14 cellular contexts compared by ENCODE assay signal in the genomic region with DNA sequence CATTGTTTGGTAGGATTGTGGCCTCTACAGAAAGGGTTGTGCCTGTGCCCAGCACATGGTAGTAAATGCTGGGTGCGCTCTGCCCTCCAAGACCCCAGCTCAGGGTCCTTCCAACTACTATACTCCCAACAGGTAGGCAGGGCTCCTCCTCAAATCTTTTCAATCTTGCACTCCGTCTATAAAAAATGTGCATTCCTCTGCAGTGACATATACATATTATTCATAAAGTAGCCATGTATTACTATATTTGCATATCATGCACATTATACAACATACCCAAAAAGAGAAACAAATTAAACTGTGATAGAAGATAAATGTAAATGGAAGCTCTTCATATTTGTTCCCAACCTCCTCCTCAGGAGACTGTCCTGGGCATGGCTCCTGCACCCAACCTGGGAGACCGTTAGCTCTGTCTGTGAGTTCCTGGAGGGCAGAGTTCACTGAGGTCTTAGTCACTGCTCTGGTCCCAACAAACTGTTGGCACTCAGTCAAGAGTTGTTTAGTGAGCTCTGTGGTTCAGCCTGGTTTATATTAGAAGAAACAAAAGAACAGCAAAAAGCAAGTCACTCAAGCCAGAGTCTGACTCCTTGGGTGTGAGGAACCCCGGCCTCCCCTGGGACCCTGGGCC. TPM values are rescaled to one million over a fixed set of nuclear protein-coding genes. Genes with fewer than 3 reads are reported as not detected.
DNase-seq lines count a peak whose midpoint lies in the region; ATAC-seq, FAIRE-seq and TF ChIP-seq lines count a peak whose summit lies in the region.
"Had no signal": no experiment of that assay in that cellular context is flagged by ENCODE, and none has a peak within 500 bp of the region (broad histone marks: within the 10 kb centered on the region; RNA-seq: fewer than 3 reads in every experiment).

No MANE protein-coding gene starts in this region.

- intact Hi-C loops in left ventricle myocardium superior (cut with micrococcal nuclease) (no loop called here), lower leg skin (cut with DNase I; ENCODE audit: low total_unique reads) (no loop called here)

- H3K4me3 ChIP-seq in retinal pigment epithelial cell (ENCODE audit: low read length) (no peak overlapping the region), lower leg skin (ENCODE audit: low read depth, poor library complexity, severe bottlenecking) (no peak overlapping the region)

- DNase-seq in H54 (ENCODE audit: insufficient read length, low spot score) (peak; percentile 91), RPMI8226 (peak; percentile 22), fibroblast of peridontal ligament (ENCODE audit: extremely low read depth) (peak; percentile 2), retinal pigment epithelial cell (ENCODE audit: low read depth) (peak; percentile 16), GM19238 (ENCODE audit: insufficient read length, low spot score) (no peak), left ventricle myocardium superior (no peak), lower leg skin (ENCODE audit: low spot score in 2 of 2) (no peak)
- DNase-seq: activated CD8-positive, alpha-beta memory T cell treated with anti-CD3 and anti-CD28 coated beads, Interleukin-2, amount 50 U/mL, for 48 hours; activated naive CD8-positive, alpha-beta T cell treated with anti-CD3 and anti-CD28 coated beads, Interleukin-2, amount 50 U/mL, for 24 hours; CD8-positive, alpha-beta memory T cell; hippocampal formation; NCI-H1105; retina; SHP77 had no signal

- FAIRE-seq in H54 (lab: Jason Lieb, UNC) = peak; percentile 57

- no peak for TF ChIP-seq CTCF in retinal pigment epithelial cell (conservative IDR thresholded peaks at IDR 0.05; ENCODE audit: low read depth, low read length)
- no peak for TF ChIP-seq CTCF in lower leg skin (IDR thresholded peaks at IDR 0.05)

- ATAC-seq in left ventricle myocardium superior = no peak
- ATAC-seq: activated naive CD8-positive, alpha-beta T cell treated with anti-CD3 and anti-CD28 coated beads, Interleukin-2, amount 50 U/mL, for 24 hours had no signal

- TF ChIP-seq POLR2A in H54 (IDR thresholded peaks at IDR 0.05; ENCODE audit: low read depth, low read length) = no peak
- no peak for TF ChIP-seq POLR2A in lower leg skin (IDR thresholded peaks at IDR 0.05)

- 52 to 64% methylated on average over 4 of the region's 4 CpGs for WGBS in lower leg skin, 2 donors

RNA-seq across cellular contexts. Expression of gene GRIP2, which starts 47.7 kb away (rescaled TPM):
- total RNA-seq in left ventricle myocardium superior (37.0 TPM), lower leg skin (1 to 10 TPM in 3 of 4 donors, under 1 TPM in 1; 0.89 to 5.2 (median 2.3) TPM)
- total RNA-seq: CD8-positive, alpha-beta memory T cell had no signal

Comparison
In these comparisons a context has a peak if more than half of its experiments do, and no peak if none do; other contexts are left out.
1. DNase-seq: peak in H54 (single experiment), RPMI8226 (single experiment), fibroblast of peridontal ligament (single experiment) and retinal pigment epithelial cell (single experiment); none in GM19238 (single experiment), left ventricle myocardium superior (single experiment) and lower leg skin (0 of 2).